1 cellular context compared by ENCODE assay signal in genomic region chr14:21104448-21105060, GRCh38.
TF ChIP-seq lines count a peak whose summit lies in the region.

No MANE protein-coding gene starts in this region.

TF ChIP-seq in Ishikawa, 13 proteins besides CTCF, POLR2A, EP300 and RAD21 (continued from another document):
- TF ChIP-seq, protein P1, sequence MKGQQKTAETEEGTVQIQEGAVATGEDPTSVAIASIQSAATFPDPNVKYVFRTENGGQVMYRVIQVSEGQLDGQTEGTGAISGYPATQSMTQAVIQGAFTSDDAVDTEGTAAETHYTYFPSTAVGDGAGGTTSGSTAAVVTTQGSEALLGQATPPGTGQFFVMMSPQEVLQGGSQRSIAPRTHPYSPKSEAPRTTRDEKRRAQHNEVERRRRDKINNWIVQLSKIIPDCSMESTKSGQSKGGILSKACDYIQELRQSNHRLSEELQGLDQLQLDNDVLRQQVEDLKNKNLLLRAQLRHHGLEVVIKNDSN (IDR thresholded peaks at IDR 0.05): no peak
- no peak for TF ChIP-seq TEAD4 (IDR thresholded peaks at IDR 0.05)
- no peak for TF ChIP-seq NFIC (IDR thresholded peaks at IDR 0.05)
- no peak for TF ChIP-seq FOXM1 (IDR thresholded peaks at IDR 0.05; ENCODE audit: borderline replicate concordance, low read depth)
TF ChIP-seq in Ishikawa: peak in this region for 0.
